In the genomic region with DNA sequence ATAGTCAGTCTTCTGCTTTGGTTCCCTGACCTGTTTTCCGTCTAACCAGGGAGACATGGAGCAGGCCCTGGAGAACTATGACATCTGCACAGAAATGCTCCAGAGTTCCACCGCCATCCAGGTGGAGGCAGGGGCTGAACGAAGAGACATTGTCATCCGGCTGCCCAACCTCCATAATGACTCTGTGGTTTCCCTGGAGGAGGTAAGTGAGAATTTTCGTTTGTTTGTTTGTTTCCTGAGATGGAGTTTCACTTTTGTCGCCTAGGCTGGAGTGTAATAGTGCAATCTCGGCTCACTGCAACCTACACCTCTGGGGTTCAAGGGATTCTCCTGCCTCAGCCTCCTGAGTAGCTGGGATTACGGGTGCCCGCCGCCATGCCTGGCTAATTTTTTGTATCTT, we compare ENCODE assay signal across 23 cellular contexts.
"Had no signal": no experiment of that assay in that cellular context is flagged by ENCODE, and none has a peak within 500 bp of the region (broad histone marks: within the 10 kb centered on the region; RNA-seq: fewer than 3 reads in every experiment).

No MANE protein-coding gene starts in this region.

- DNase-seq: activated CD4-positive, alpha-beta T cell treated with anti-CD3 and anti-CD28 coated beads for 1 hour; activated CD4-positive, alpha-beta T cell treated with anti-CD3 and anti-CD28 coated beads, Interleukin-2, amount 10 ng/mL, durations not matched to agents 7 days and 5 days; activated CD8-positive, alpha-beta T cell treated with anti-CD3 and anti-CD28 coated beads for 36 hours; activated effector memory CD4-positive, alpha-beta T cell treated with Interleukin-2 at 50 U/mL for 16 hours; activated naive CD4-positive, alpha-beta T cell; activated T-cell treated with anti-CD3 and anti-CD28 coated beads, Interleukin-2, amount 50 U/mL, for 24 hours; aorta; central memory CD4-positive, alpha-beta T cell; Karpas-422; NCI-H146; NCI-H1930; NCI-H345; NCI-H510A; NCI-H69; PC-9; SIG-M5; T-helper 17 cell; T-helper 9 cell had no signal

- H3K36me3 ChIP-seq: breast epithelium had no signal

- H3K4me1 Mint-ChIP-seq: WTC11 had no signal

- H2AFZ ChIP-seq: PC-9 had no signal

- H3K27me3 Mint-ChIP-seq: activated CD4-positive, alpha-beta T cell treated with anti-CD3 and anti-CD28 coated beads, Interleukin-2, amount 10 ng/mL, durations not matched to agents 7 days and 5 days; activated CD8-positive, alpha-beta T cell treated with anti-CD3 and anti-CD28 coated beads for 36 hours; activated naive CD4-positive, alpha-beta T cell treated with anti-CD3 and anti-CD28 coated beads, Interleukin-2, amount 50 U/mL, for 24 hours; activated T-cell treated with anti-CD3 and anti-CD28 coated beads, Interleukin-2, amount 50 U/mL, for 24 hours; T-helper 17 cell had no signal

- H3K4me3 Mint-ChIP-seq: activated CD4-positive, alpha-beta T cell treated with anti-CD3 and anti-CD28 coated beads, Interleukin-2, amount 10 ng/mL, durations not matched to agents 7 days and 5 days; activated CD8-positive, alpha-beta T cell treated with anti-CD3 and anti-CD28 coated beads for 36 hours; activated naive CD4-positive, alpha-beta T cell treated with anti-CD3 and anti-CD28 coated beads, Interleukin-2, amount 50 U/mL, for 24 hours; activated T-cell treated with anti-CD3 and anti-CD28 coated beads, Interleukin-2, amount 50 U/mL, for 24 hours; activated T-helper 1 cell treated with anti-CD3 and anti-CD28 coated beads, Interleukin-12 subunit alpha, Interleukin-12 subunit beta, Interleukin-2, Interleukin-4 antibody, amounts not matched to agents 30 ng/mL and 10 ng/mL and 1 ng/mL, durations not matched to agents 14 hours and 24 hours and 36 hours; T-helper 17 cell; WTC11 had no signal

- H3K27ac Mint-ChIP-seq: activated CD4-positive, alpha-beta T cell treated with anti-CD3 and anti-CD28 coated beads, Interleukin-2, amount 10 ng/mL, durations not matched to agents 7 days and 5 days; activated CD8-positive, alpha-beta T cell treated with anti-CD3 and anti-CD28 coated beads for 36 hours; activated naive CD4-positive, alpha-beta T cell treated with anti-CD3 and anti-CD28 coated beads, Interleukin-2, amount 50 U/mL, for 24 hours; activated T-cell treated with anti-CD3 and anti-CD28 coated beads, Interleukin-2, amount 50 U/mL, for 24 hours; activated T-helper 1 cell treated with anti-CD3 and anti-CD28 coated beads, Interleukin-12 subunit alpha, Interleukin-12 subunit beta, Interleukin-2, Interleukin-4 antibody, amounts not matched to agents 30 ng/mL and 10 ng/mL and 1 ng/mL, durations not matched to agents 14 hours and 24 hours and 36 hours; T-helper 17 cell; WTC11 had no signal

- H3K9me3 Mint-ChIP-seq: activated CD4-positive, alpha-beta T cell treated with anti-CD3 and anti-CD28 coated beads, Interleukin-2, amount 10 ng/mL, durations not matched to agents 7 days and 5 days; activated CD8-positive, alpha-beta T cell treated with anti-CD3 and anti-CD28 coated beads for 36 hours; activated naive CD4-positive, alpha-beta T cell treated with anti-CD3 and anti-CD28 coated beads, Interleukin-2, amount 50 U/mL, for 24 hours; activated T-cell treated with anti-CD3 and anti-CD28 coated beads, Interleukin-2, amount 50 U/mL, for 24 hours; activated T-helper 1 cell treated with anti-CD3 and anti-CD28 coated beads, Interleukin-12 subunit alpha, Interleukin-12 subunit beta, Interleukin-2, Interleukin-4 antibody, amounts not matched to agents 30 ng/mL and 10 ng/mL and 1 ng/mL, durations not matched to agents 14 hours and 24 hours and 36 hours had no signal

- H3K27ac ChIP-seq: breast epithelium, PC-9 had no signal

- H3K4me2 ChIP-seq: PC-9 had no signal

- H3K4me3 ChIP-seq: breast epithelium, K562, PC-9 had no signal

- ATAC-seq: activated CD8-positive, alpha-beta T cell treated with anti-CD3 and anti-CD28 coated beads for 36 hours; K562; T-helper 17 cell; WTC11 had no signal

- H3K9me3 ChIP-seq: breast epithelium had no signal

- H3K27me3 ChIP-seq: breast epithelium had no signal
